In the genomic region with DNA sequence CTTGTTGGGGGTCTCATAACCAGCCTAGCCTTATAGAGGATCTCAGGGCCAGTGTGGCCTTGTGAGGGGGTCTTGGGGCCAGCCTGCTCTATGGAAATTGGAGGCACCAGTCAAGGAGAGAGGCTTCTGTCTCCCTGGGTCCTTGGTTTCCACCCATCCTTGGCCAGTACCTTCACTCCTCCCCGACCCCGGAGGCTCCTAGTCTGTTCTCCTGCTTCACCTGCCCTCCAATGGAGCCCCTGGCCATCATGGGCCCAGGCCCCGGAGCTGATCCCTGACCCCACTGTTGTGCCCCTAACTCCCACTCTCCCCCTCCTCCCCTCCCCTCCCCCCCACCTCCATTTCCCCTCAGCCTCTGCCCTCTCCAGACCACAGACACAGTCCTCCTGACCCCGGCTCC, we compare ENCODE assay signal across 20 cellular contexts. TPM values are rescaled to one million over a fixed set of nuclear protein-coding genes. Genes with fewer than 3 reads are reported as not detected.
DNase-seq lines count a peak whose midpoint lies in the region; ATAC-seq and TF ChIP-seq lines count a peak whose summit lies in the region.
"Had no signal": no experiment of that assay in that cellular context is flagged by ENCODE, and none has a peak within 500 bp of the region (broad histone marks: within the 10 kb centered on the region; RNA-seq: fewer than 3 reads in every experiment).

No MANE protein-coding gene starts in this region.

- TF ChIP-seq CTCF in CD14-positive monocyte (IDR thresholded peaks at IDR 0.05) = no peak
- no peak for TF ChIP-seq CTCF in sigmoid colon (IDR thresholded peaks at IDR 0.05)

- H3K9me3 ChIP-seq in sigmoid colon = no peaks in the 10 kb centered on the region
- H3K9me3 ChIP-seq: Peyer's patch had no signal

- no peaks in the 10 kb centered on the region for H3K4me1 ChIP-seq in sigmoid colon
- H3K4me1 ChIP-seq: breast epithelium, HAP-1, Peyer's patch had no signal

- H3K27me3 Mint-ChIP-seq in activated T-cell treated with anti-CD3 and anti-CD28 coated beads, Interleukin-2, amount 50 U/mL, for 4 hours (ENCODE audit: low read depth) = peaks cover 10% of the 10 kb centered on the region
- no peaks in the 10 kb centered on the region for H3K27me3 Mint-ChIP-seq in activated T-cell treated with anti-CD3 and anti-CD28 coated beads, Interleukin-2, amount 50 U/mL, for 72 hours (ENCODE audit: low read depth)
- H3K27me3 Mint-ChIP-seq in CD14-positive monocyte (ENCODE audit: low read depth in 3 of 3) = peaks cover 2 to 10% (median 10%) of the 10 kb centered on the region in 3 donors

- H3K9me3 Mint-ChIP-seq in activated T-cell treated with anti-CD3 and anti-CD28 coated beads, Interleukin-2, amount 50 U/mL, for 4 hours = peaks cover 25% of the 10 kb centered on the region
- peaks cover 8 to 11% of the 10 kb centered on the region in 2 donors for H3K9me3 Mint-ChIP-seq in activated T-cell treated with anti-CD3 and anti-CD28 coated beads, Interleukin-2, amount 50 U/mL, for 72 hours
- H3K9me3 Mint-ChIP-seq in CD14-positive monocyte = peaks cover 5 to 26% (median 20%) of the 10 kb centered on the region in 7 donors

- no peak overlapping the region for H3K4me3 Mint-ChIP-seq in activated T-cell treated with anti-CD3 and anti-CD28 coated beads, Interleukin-2, amount 50 U/mL, for 4 hours
- H3K4me3 Mint-ChIP-seq in activated T-cell treated with anti-CD3 and anti-CD28 coated beads, Interleukin-2, amount 50 U/mL, for 72 hours = no peak overlapping the region
- no peak overlapping the region for H3K4me3 Mint-ChIP-seq in CD14-positive monocyte
- H3K4me3 Mint-ChIP-seq: nephron; stimulated activated effector memory CD8-positive, alpha-beta T cell treated with anti-CD3 and anti-CD28 coated beads, Interleukin-12 subunit alpha, Interleukin-12 subunit beta, amount 100 ng/mL, for 72 hours had no signal

- peaks cover 1% of the 10 kb centered on the region for H3K4me1 Mint-ChIP-seq in activated T-cell treated with anti-CD3 and anti-CD28 coated beads, Interleukin-2, amount 50 U/mL, for 4 hours (ENCODE audit: low read depth)
- H3K4me1 Mint-ChIP-seq in activated T-cell treated with anti-CD3 and anti-CD28 coated beads, Interleukin-2, amount 50 U/mL, for 72 hours (ENCODE audit: low read depth) = peaks cover 3% of the 10 kb centered on the region
- no peaks in the 10 kb centered on the region for H3K4me1 Mint-ChIP-seq in CD14-positive monocyte
- H3K4me1 Mint-ChIP-seq: nephron had no signal

- TF ChIP-seq POLR2A in sigmoid colon (IDR thresholded peaks at IDR 0.05) = no peak

- no peaks in the 10 kb centered on the region for H3K36me3 ChIP-seq in sigmoid colon
- H3K36me3 ChIP-seq: breast epithelium, HAP-1, Peyer's patch had no signal

- H3K36me3 Mint-ChIP-seq in activated T-cell treated with anti-CD3 and anti-CD28 coated beads, Interleukin-2, amount 50 U/mL, for 4 hours (ENCODE audit: insufficient read depth) = no peaks in the 10 kb centered on the region
- H3K36me3 Mint-ChIP-seq in activated T-cell treated with anti-CD3 and anti-CD28 coated beads, Interleukin-2, amount 50 U/mL, for 72 hours (ENCODE audit: insufficient read depth in 2 of 2) = peaks cover 8 to 18% of the 10 kb centered on the region in 2 donors
- H3K36me3 Mint-ChIP-seq in CD14-positive monocyte = no peaks in the 10 kb centered on the region
- H3K36me3 Mint-ChIP-seq: stimulated activated effector memory CD8-positive, alpha-beta T cell treated with anti-CD3 and anti-CD28 coated beads, Interleukin-12 subunit alpha, Interleukin-12 subunit beta, amount 100 ng/mL, for 72 hours had no signal

- H3K27ac Mint-ChIP-seq in activated T-cell treated with anti-CD3 and anti-CD28 coated beads, Interleukin-2, amount 50 U/mL, for 72 hours = no peak overlapping the region
- no peak overlapping the region for H3K27ac Mint-ChIP-seq in CD14-positive monocyte
- H3K27ac Mint-ChIP-seq: nephron; stimulated activated effector memory CD8-positive, alpha-beta T cell treated with anti-CD3 and anti-CD28 coated beads, Interleukin-12 subunit alpha, Interleukin-12 subunit beta, amount 100 ng/mL, for 72 hours had no signal

- no peak for ATAC-seq in activated T-cell treated with anti-CD3 and anti-CD28 coated beads, Interleukin-2, amount 50 U/mL, for 4 hours
- no peak for ATAC-seq in activated T-cell treated with anti-CD3 and anti-CD28 coated beads, Interleukin-2, amount 50 U/mL, for 72 hours (replicated peaks in 1 of 2)
- ATAC-seq: stimulated activated effector memory CD8-positive, alpha-beta T cell treated with anti-CD3 and anti-CD28 coated beads, Interleukin-12 subunit alpha, Interleukin-12 subunit beta, amount 100 ng/mL, for 72 hours had no signal

- no peak for TF ChIP-seq EP300 in sigmoid colon (IDR thresholded peaks at IDR 0.05)

- H3K27ac ChIP-seq in sigmoid colon = no peak overlapping the region
- H3K27ac ChIP-seq: breast epithelium, Peyer's patch, VCaP had no signal

- H3K4me3 ChIP-seq in sigmoid colon = no peak overlapping the region
- H3K4me3 ChIP-seq: breast epithelium, HAP-1, Peyer's patch had no signal

- no peaks in the 10 kb centered on the region for H3K27me3 ChIP-seq in sigmoid colon
- H3K27me3 ChIP-seq: Peyer's patch had no signal

- peak; percentile 1 for DNase-seq in activated T-cell treated with anti-CD3 and anti-CD28 coated beads, Interleukin-2, amount 50 U/mL, for 4 hours
- DNase-seq in activated T-cell treated with anti-CD3 and anti-CD28 coated beads, Interleukin-2, amount 50 U/mL, for 72 hours = no peak
- DNase-seq in CD14-positive monocyte (ENCODE audit: low spot score) = peak; percentile 38
- peak; percentile 38 for DNase-seq in islet precursor cell
- peak; percentile 45 for DNase-seq in sigmoid colon
- no peak for DNase-seq in NCI-H524 (lab: John Stamatoyannopoulos, UW)
- no peak for DNase-seq in NCI-H748 (lab: John Stamatoyannopoulos, UW; ENCODE audit: unreplicated experiment)
- DNase-seq in NCI-H1930 (lab: John Stamatoyannopoulos, UW) = no peak
- DNase-seq: activated CD4-positive, alpha-beta T cell treated with anti-CD3 and anti-CD28 coated beads, Interleukin-2, amount 50 U/mL, for 4 hours; GF-D8; NCI-H1417 treated with DMSO at 0.1 percent for 48 hours; NCI-H510A treated with DMSO at 0.1 percent for 48 hours; stimulated activated CD4-positive, alpha-beta T cell treated with anti-CD3 and anti-CD28 coated beads, Interleukin-1b, Interleukin-23, amount 100 ng/mL, for 48 hours had no signal

- intact Hi-C loops in CD14-positive monocyte (cut with micrococcal nuclease) (no loop called here), sigmoid colon (cut with DNase I) (no loop called here)

- WGBS in sigmoid colon, 2 donors = 79 to 87% methylated on average over 4 of the region's 4 CpGs

RNA-seq across cellular contexts. Expression of a gene that starts 29.7 kb away (rescaled TPM):
- total RNA-seq in activated T-cell treated with anti-CD3 and anti-CD28 coated beads, Interleukin-2, amount 50 U/mL, for 4 hours = under 1 TPM; 0.29 to 0.60 (median 0.38) TPM
- total RNA-seq in activated T-cell treated with anti-CD3 and anti-CD28 coated beads, Interleukin-2, amount 50 U/mL, for 72 hours = 1 to 10 TPM; 1.7 TPM
- polyA plus RNA-seq in CD14-positive monocyte (1 to 10 TPM in 1 of 2 donors, under 1 TPM in 1; 0.68 to 1.8 TPM), sigmoid colon (1 to 10 TPM in 1 of 3 donors, under 1 TPM in 2; 0.46 to 1.6 (median 0.60) TPM)
- total RNA-seq in sigmoid colon = 1 to 10 TPM in 1 of 4 donors, under 1 TPM in 3; 0.27 to 2.5 (median 0.34) TPM
- total RNA-seq: MCF 10A had no signal

Comparison
In these comparisons a context has a peak if more than half of its experiments do, and no peak if none do; other contexts are left out.
1. DNase-seq: peak in activated T-cell treated with anti-CD3 and anti-CD28 coated beads, Interleukin-2, amount 50 U/mL, for 4 hours (single experiment), CD14-positive monocyte (single experiment), islet precursor cell (single experiment) and sigmoid colon (single experiment); none in activated T-cell treated with anti-CD3 and anti-CD28 coated beads, Interleukin-2, amount 50 U/mL, for 72 hours (0 of 2), NCI-H524 (0 of 2), NCI-H748 (single experiment) and NCI-H1930 (0 of 2).